ENCODE assay signal across 26 cellular contexts in genomic region chr20:60948230-60948629, GRCh38.
"Had no signal": no experiment of that assay in that cellular context is flagged by ENCODE, and none has a peak within 500 bp of the region (broad histone marks: within the 10 kb centered on the region; RNA-seq: fewer than 3 reads in every experiment).

No MANE protein-coding gene starts in this region.

- H3K4me2 ChIP-seq: neural progenitor cell had no signal

- FAIRE-seq: small intestine had no signal

- H3K27ac ChIP-seq: neural progenitor cell, ovary, parathyroid adenoma, psoas muscle, right lobe of liver, sigmoid colon, stomach, suprapubic skin, testis, tibial artery, transverse colon, upper lobe of right lung, uterus had no signal

- H3K36me3 ChIP-seq: neural progenitor cell, ovary, right lobe of liver, sigmoid colon, stomach, suprapubic skin, tibial artery, transverse colon, upper lobe of right lung, uterus had no signal

- ATAC-seq: naive thymus-derived CD8-positive, alpha-beta T cell; natural killer cell treated with Interleukin-12 subunit alpha and Interleukin-12 subunit beta and Interleukin-15 and Interleukin-18, amount 100 ng/mL, for 72 hours; psoas muscle; right cardiac atrium; right lobe of liver; stimulated activated effector memory CD8-positive, alpha-beta T cell treated with anti-CD3 and anti-CD28 coated beads, Interleukin-12 subunit alpha, Interleukin-12 subunit beta, amount 100 ng/mL, for 72 hours; stimulated activated naive B cell treated with anti-CD40 and anti-IgM and Interleukin-4, amounts not matched to agents 10 μg/mL and 1 μg/mL and 100 μg/mL, for 72 hours; upper lobe of right lung had no signal

- H3K27me3 ChIP-seq: neural progenitor cell, ovary, right lobe of liver, sigmoid colon, stomach, suprapubic skin, testis, tibial artery, transverse colon, upper lobe of right lung, uterus had no signal

- H3K9me3 ChIP-seq: ovary, psoas muscle, right lobe of liver, sigmoid colon, stomach, suprapubic skin, testis, tibial artery, transverse colon, upper lobe of right lung, uterus had no signal

- H3K4me3 ChIP-seq: neural progenitor cell, ovary, psoas muscle, right lobe of liver, sigmoid colon, stomach, suprapubic skin, testis, tibial artery, transverse colon, upper lobe of right lung, uterus had no signal

- H2AFZ ChIP-seq: neural progenitor cell, parathyroid adenoma had no signal

- DNase-seq: naive thymus-derived CD8-positive, alpha-beta T cell; nephron progenitor cell; occipital lobe; ovary; psoas muscle; right cardiac atrium; right lobe of liver; sigmoid colon; small intestine; stimulated activated CD4-positive, alpha-beta T cell treated with anti-CD3 and anti-CD28 coated beads, Interleukin-15, amount 100 ng/mL, for 24 hours; stimulated activated CD4-positive, alpha-beta T cell treated with anti-CD3 and anti-CD28 coated beads, Interleukin-2, amount 100 ng/mL, for 24 hours; stimulated activated CD4-positive, alpha-beta T cell treated with anti-CD3 and anti-CD28 coated beads, Interleukin-2, amount 100 ng/mL, for 48 hours; stimulated activated CD4-positive, alpha-beta T cell treated with anti-CD3 and anti-CD28 coated beads, Interleukin-4, amount 100 ng/mL, for 24 hours; stimulated activated naive B cell treated with anti-CD40 and anti-IgM and Interleukin-4, amounts not matched to agents 10 μg/mL and 1 μg/mL and 100 μg/mL, for 72 hours; stimulated activated naive CD4-positive, alpha-beta T cell treated with Interleukin-2 at 50 U/mL for 16 hours; stomach; testis; tibial artery; transverse colon; upper lobe of right lung; uterus had no signal

- H3K9ac ChIP-seq: neural progenitor cell, parathyroid adenoma had no signal

- H3K79me2 ChIP-seq: parathyroid adenoma had no signal
